In the genomic region with DNA sequence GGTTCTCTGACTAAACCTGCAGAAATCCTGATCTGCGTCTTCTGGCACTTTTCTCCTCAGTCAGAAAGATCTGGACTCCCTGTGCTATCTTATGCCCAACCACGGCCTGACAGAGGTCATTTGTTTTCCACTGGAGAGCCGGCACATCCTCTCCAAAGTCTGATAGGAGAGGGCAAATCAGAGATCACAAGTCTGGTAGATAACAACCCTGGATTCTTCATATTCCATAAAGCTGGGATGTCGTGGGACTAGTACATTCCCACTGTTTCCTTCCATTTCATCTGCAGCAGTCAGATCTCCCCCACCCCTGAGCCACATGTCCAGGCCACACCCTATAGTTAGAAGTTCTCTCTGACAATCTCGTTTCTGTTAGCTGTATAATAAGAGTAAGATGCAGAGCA, we compare ENCODE assay signal across 12 cellular contexts.
DNase-seq lines count a peak whose midpoint lies in the region; ATAC-seq, FAIRE-seq and TF ChIP-seq lines count a peak whose summit lies in the region.
"Had no signal": no experiment of that assay in that cellular context is flagged by ENCODE, and none has a peak within 500 bp of the region (broad histone marks: within the 10 kb centered on the region; RNA-seq: fewer than 3 reads in every experiment).

No MANE protein-coding gene starts in this region.

- H3K4me3 Mint-ChIP-seq in Calu3 (ENCODE audit: low read depth, unreplicated experiment) (peak overlapping the region; percentile 60), progenitor cell of endocrine pancreas (ENCODE audit: low read depth) (no peak overlapping the region)

- TF ChIP-seq POLR2A in uterus (IDR thresholded peaks at IDR 0.05), result no peak

- H3K9me3 ChIP-seq in uterus (no peaks in the 10 kb centered on the region), kidney (ENCODE audit: control insufficient read depth in 1 of 2, low read length in 2 of 2) (no peaks in the 10 kb centered on the region)
- H3K9me3 ChIP-seq: suprapubic skin had no signal

- CTCF ChIA-PET in Calu3 (lab: Charles Lee), result interaction anchor here (0.8 to 3.1 kb wide), 7 partner anchors 19 to 525 kb away, joined by 3 to 35 read pairs (median 11); no protein-coding TSS in a partner anchor

- H3K9me3 Mint-ChIP-seq in Calu3 (ENCODE audit: low read depth, unreplicated experiment) (no peaks in the 10 kb centered on the region), progenitor cell of endocrine pancreas (ENCODE audit: low read depth) (no peaks in the 10 kb centered on the region)
- H3K9me3 Mint-ChIP-seq: naive thymus-derived CD4-positive, alpha-beta T cell had no signal

- H3K27me3 ChIP-seq in uterus, result no peaks in the 10 kb centered on the region
- H3K27me3 ChIP-seq: suprapubic skin had no signal

- no peak for TF ChIP-seq CTCF in Calu3 (IDR thresholded peaks at IDR 0.05; ENCODE audit: unreplicated experiment)
- no peak for TF ChIP-seq CTCF in foreskin fibroblast (IDR thresholded peaks at IDR 0.05; ENCODE audit: low read depth, low read length)
- TF ChIP-seq CTCF in progenitor cell of endocrine pancreas (IDR thresholded peaks at IDR 0.05; ENCODE audit: unreplicated experiment), result no peak
- no peak for TF ChIP-seq CTCF in uterus (IDR thresholded peaks at IDR 0.05)
- no peak for TF ChIP-seq CTCF in kidney (IDR thresholded peaks at IDR 0.05; ENCODE audit: borderline replicate concordance, extremely low read depth, insufficient read depth)

- no peak overlapping the region for H3K27ac ChIP-seq in uterus
- H3K27ac ChIP-seq in kidney (ENCODE audit: low read depth in 2 of 2, low read length in 2 of 2), result no peak overlapping the region
- H3K27ac ChIP-seq: suprapubic skin had no signal

- H3K27ac Mint-ChIP-seq in Calu3 (ENCODE audit: unreplicated experiment) (peak overlapping the region; percentile 88), progenitor cell of endocrine pancreas (peak overlapping the region; percentile 98)

- H3K36me3 Mint-ChIP-seq in Calu3 (ENCODE audit: insufficient read depth, unreplicated experiment), result peaks cover 33% of the 10 kb centered on the region
- peaks cover 6% of the 10 kb centered on the region for H3K36me3 Mint-ChIP-seq in progenitor cell of endocrine pancreas (ENCODE audit: insufficient read depth)

- H3K4me1 ChIP-seq in uterus (no peaks in the 10 kb centered on the region), kidney (ENCODE audit: control insufficient read depth in 1 of 2, insufficient read depth in 1 of 2, low read depth in 1 of 2, low read length in 2 of 2) (peaks cover 0 to 2% of the 10 kb centered on the region in 2 donors)

- ATAC-seq in HG03439 (IDR thresholded peaks at IDR 0.05; ENCODE audit: unreplicated experiment), result no peak

- H3K36me3 ChIP-seq in uterus, result no peaks in the 10 kb centered on the region
- H3K36me3 ChIP-seq in kidney (ENCODE audit: control insufficient read depth in 1 of 2, insufficient read depth in 2 of 2, low read length in 2 of 2), result no peaks in the 10 kb centered on the region
- H3K36me3 ChIP-seq: suprapubic skin had no signal

- peaks cover 98% of the 10 kb centered on the region for H3K4me1 Mint-ChIP-seq in Calu3 (ENCODE audit: low read depth, unreplicated experiment)
- peaks cover 58% of the 10 kb centered on the region for H3K4me1 Mint-ChIP-seq in progenitor cell of endocrine pancreas (ENCODE audit: low read depth)

- no peak for FAIRE-seq in kidney (lab: Jason Lieb, UNC)
- FAIRE-seq: TTC549 had no signal

- DNase-seq in Calu3 (no peak), SK-N-DZ (ENCODE audit: low spot score) (peak; percentile 6), foreskin fibroblast (peak; percentile 34 to 36), progenitor cell of endocrine pancreas (ENCODE audit: low spot score, unreplicated experiment) (no peak), GF-D8 (lab: John Stamatoyannopoulos, UW) (no peak), uterus (no peak), kidney (no peak)
- DNase-seq: DND-41; naive thymus-derived CD4-positive, alpha-beta T cell had no signal

- H3K4me3 ChIP-seq in foreskin fibroblast (ENCODE audit: low read depth in 1 of 2, low read length in 2 of 2) (no peak overlapping the region), uterus (no peak overlapping the region), kidney (ENCODE audit: low read length in 2 of 2) (no peak overlapping the region)
- H3K4me3 ChIP-seq: suprapubic skin had no signal

- intact Hi-C loops in Calu3 (cut with micrococcal nuclease; ENCODE audit: unreplicated experiment) (loop anchor here (5.0 kb wide), 2 partner anchors 164 to 179 kb away; no protein-coding TSS in a partner anchor), uterus (cut with DNase I; ENCODE audit: low total_unique reads) (loop anchor here (5.0 kb wide), 1 partner anchor 294 kb away; no protein-coding TSS in a partner anchor), kidney (cut with DNase I) (loop anchor here (10.0 kb wide), 1 partner anchor 296 kb away; no protein-coding TSS in a partner anchor)

- no TSS peak for BruUV-seq in Calu3 (replicated peaks; lab: Mats Ljungman, UMichigan)

- H3K9ac ChIP-seq in kidney (ENCODE audit: low read length in 2 of 2), result peak overlapping the region in 1 of 2 donors; percentile 9

- H3K27me3 Mint-ChIP-seq in Calu3 (ENCODE audit: unreplicated experiment) (no peaks in the 10 kb centered on the region), progenitor cell of endocrine pancreas (no peaks in the 10 kb centered on the region)
- H3K27me3 Mint-ChIP-seq: naive thymus-derived CD4-positive, alpha-beta T cell had no signal

Comparison
In these comparisons a context has a peak if more than half of its experiments do, and no peak if none do; other contexts are left out.
1. DNase-seq: peak in SK-N-DZ (single experiment) and foreskin fibroblast (2 of 2); none in Calu3 (single experiment), progenitor cell of endocrine pancreas (single experiment), GF-D8 (single experiment), uterus (0 of 2) and kidney (single experiment).